In the genomic region with DNA sequence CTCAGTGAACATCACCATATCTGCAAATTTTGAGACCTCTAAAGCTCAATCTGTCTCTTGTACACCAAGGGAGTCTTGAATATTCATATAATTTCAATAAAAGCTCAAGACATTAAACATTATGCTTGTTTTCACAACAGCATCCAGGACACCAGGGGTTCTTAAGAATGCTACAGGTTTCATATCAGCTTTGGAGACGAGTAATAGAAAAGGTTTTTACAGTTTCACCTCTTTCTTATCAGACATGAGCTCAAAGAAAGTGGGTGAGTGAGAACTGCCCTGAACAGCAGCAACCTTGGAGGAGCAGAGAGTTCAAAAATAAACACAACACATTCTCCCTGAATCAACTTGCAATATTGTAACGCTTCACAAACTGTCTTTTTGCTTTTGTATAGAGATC, we compare ENCODE assay signal across 16 cellular contexts.
A peak's percentile ranks its signal among the peaks of the same experiment; 100 is the strongest.
DNase-seq lines count a peak whose midpoint lies in the region; ATAC-seq and TF ChIP-seq lines count a peak whose summit lies in the region.
"Had no signal": no experiment of that assay in that cellular context is flagged by ENCODE, and none has a peak within 500 bp of the region (broad histone marks: within the 10 kb centered on the region; RNA-seq: fewer than 3 reads in every experiment).

No MANE protein-coding gene starts in this region.

- ATAC-seq in left ventricle myocardium superior: peak; percentile 7
- ATAC-seq in sciatic nerve: no peak
- ATAC-seq: activated naive CD4-positive, alpha-beta T cell treated with anti-CD3 and anti-CD28 coated beads, Interleukin-2, amount 50 U/mL, for 72 hours had no signal

- H3K27ac Mint-ChIP-seq in nephron (peak overlapping the region; percentile 82 to 85 (median 83)), type B pancreatic cell (peak overlapping the region; percentile 76)
- H3K27ac Mint-ChIP-seq: activated CD4-positive, alpha-beta T cell treated with anti-CD3 and anti-CD28 coated beads, Interleukin-2, amount 10 ng/mL, durations not matched to agents 7 days and 5 days; activated naive CD4-positive, alpha-beta T cell treated with anti-CD3 and anti-CD28 coated beads, Interleukin-2, amount 50 U/mL, for 72 hours; activated T-cell treated with anti-CD3 and anti-CD28 coated beads, Interleukin-2, amount 50 U/mL, for 24 hours had no signal

- TF ChIP-seq CTCF in nephron (IDR thresholded peaks at IDR 0.05; ENCODE audit: unreplicated experiment in 3 of 3) (no peak), type B pancreatic cell (conservative IDR thresholded peaks at IDR 0.05) (no peak)

- H3K9me3 Mint-ChIP-seq in nephron (no peaks in the 10 kb centered on the region), type B pancreatic cell (no peaks in the 10 kb centered on the region)
- H3K9me3 Mint-ChIP-seq: activated CD4-positive, alpha-beta T cell treated with anti-CD3 and anti-CD28 coated beads, Interleukin-2, amount 10 ng/mL, durations not matched to agents 7 days and 5 days; activated naive CD4-positive, alpha-beta T cell treated with anti-CD3 and anti-CD28 coated beads, Interleukin-2, amount 50 U/mL, for 72 hours; activated T-cell treated with anti-CD3 and anti-CD28 coated beads, Interleukin-2, amount 50 U/mL, for 24 hours; IgD-negative memory B cell had no signal

- H3K4me1 Mint-ChIP-seq in nephron (peaks cover 69% of the 10 kb centered on the region), type B pancreatic cell (ENCODE audit: unreplicated experiment) (peaks cover 66% of the 10 kb centered on the region)
- H3K4me1 Mint-ChIP-seq: activated CD4-positive, alpha-beta T cell treated with anti-CD3 and anti-CD28 coated beads, Interleukin-2, amount 10 ng/mL, durations not matched to agents 7 days and 5 days had no signal

- DNase-seq in NCI-H82 (lab: John Stamatoyannopoulos, UW) (peak; percentile 40), NCI-H82 treated with DMSO at 0.1 percent for 48 hours (lab: John Stamatoyannopoulos, UW; ENCODE audit: unreplicated experiment) (no peak), left ventricle myocardium superior (no peak), type B pancreatic cell (ENCODE audit: extremely low spot score, unreplicated experiment) (no peak), sciatic nerve (ENCODE audit: low spot score) (no peak), NCI-H774 (lab: John Stamatoyannopoulos, UW) (no peak)
- DNase-seq in activated CD8-positive, alpha-beta memory T cell treated with anti-CD3 and anti-CD28 coated beads, Interleukin-2, amount 50 U/mL, for 48 hours: no peak
- DNase-seq: activated CD4-positive, alpha-beta T cell treated with anti-CD3 and anti-CD28 coated beads, Interleukin-2, amount 10 ng/mL, durations not matched to agents 7 days and 5 days; activated T-cell treated with anti-CD3 and anti-CD28 coated beads, Interleukin-2, amount 50 U/mL, for 24 hours; DMS153; effector CD8-positive, alpha-beta T cell; PC-9; tibial artery had no signal

- H3K4me3 Mint-ChIP-seq in nephron: peak overlapping the region in 2 of 3 experiments; percentile 9 to 46
- H3K4me3 Mint-ChIP-seq in type B pancreatic cell: peak overlapping the region; percentile 65
- H3K4me3 Mint-ChIP-seq: activated CD4-positive, alpha-beta T cell treated with anti-CD3 and anti-CD28 coated beads, Interleukin-2, amount 10 ng/mL, durations not matched to agents 7 days and 5 days; activated T-cell treated with anti-CD3 and anti-CD28 coated beads, Interleukin-2, amount 50 U/mL, for 24 hours; IgD-negative memory B cell had no signal

- no peaks in the 10 kb centered on the region for H3K27me3 Mint-ChIP-seq in nephron (ENCODE audit: low read depth)
- peaks cover 3% of the 10 kb centered on the region for H3K27me3 Mint-ChIP-seq in type B pancreatic cell
- H3K27me3 Mint-ChIP-seq: IgD-negative memory B cell had no signal

- H3K36me3 Mint-ChIP-seq in nephron (ENCODE audit: low read depth) (no peaks in the 10 kb centered on the region), type B pancreatic cell (no peaks in the 10 kb centered on the region)
- H3K36me3 Mint-ChIP-seq: activated naive CD4-positive, alpha-beta T cell treated with anti-CD3 and anti-CD28 coated beads, Interleukin-2, amount 50 U/mL, for 72 hours had no signal

- intact Hi-C loops in left ventricle myocardium superior (cut with micrococcal nuclease) (no loop called here), sciatic nerve (cut with DNase I) (no loop called here)
